In the genomic region with DNA sequence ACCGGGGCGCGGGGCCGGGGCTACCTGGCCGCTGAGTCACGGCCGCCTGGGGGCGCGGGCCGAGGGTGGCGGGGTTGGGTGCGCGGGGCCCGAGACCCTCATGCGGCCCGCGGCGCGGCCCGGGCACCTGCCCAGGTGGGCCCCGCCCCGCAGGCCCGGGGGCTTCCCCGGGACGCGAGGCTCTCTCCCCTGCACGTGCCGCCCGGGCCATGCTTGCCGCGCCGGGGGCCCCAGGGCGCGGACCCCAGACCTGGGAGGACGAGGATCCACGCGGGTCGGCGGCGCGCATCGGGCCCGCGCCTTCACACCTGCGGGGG, we compare ENCODE assay signal across 7 cellular contexts. TPM values are rescaled to one million over a fixed set of nuclear protein-coding genes. Genes with fewer than 3 reads are reported as not detected.
DNase-seq lines count a peak whose midpoint lies in the region; ATAC-seq and TF ChIP-seq lines count a peak whose summit lies in the region.

No MANE protein-coding gene starts in this region.

- H3K4me1 ChIP-seq in effector memory CD4-positive, alpha-beta T cell (ENCODE audit: control insufficient read depth, insufficient read depth, low read length, poor library complexity, severe bottlenecking) = peaks cover 28% of the 10 kb centered on the region
- H3K4me1 ChIP-seq in skeletal muscle tissue (ENCODE audit: control insufficient read depth in 3 of 3, insufficient read depth in 3 of 3, low read length in 3 of 3) = peaks cover 36 to 50% (median 46%) of the 10 kb centered on the region in 3 donors

- H3K27me3 ChIP-seq in effector memory CD4-positive, alpha-beta T cell (replicated peaks; ENCODE audit: control insufficient read depth, insufficient read depth, low read length, poor library complexity, severe bottlenecking) = no peaks in the 10 kb centered on the region
- no peaks in the 10 kb centered on the region for H3K27me3 ChIP-seq in skeletal muscle tissue (ENCODE audit: control insufficient read depth in 3 of 3, insufficient read depth in 3 of 3, low read length in 3 of 3)

- peaks cover 0 to 4% (median 0%) of the 10 kb centered on the region in 3 donors for H3K27me3 Mint-ChIP-seq in CD14-positive monocyte (ENCODE audit: low read depth in 3 of 3)

- H3K36me3 Mint-ChIP-seq in CD14-positive monocyte = peaks cover 0 to 11% of the 10 kb centered on the region in 2 donors

- H3K4me3 Mint-ChIP-seq in CD14-positive monocyte = no peak overlapping the region

- intact Hi-C loops in CD14-positive monocyte (cut with micrococcal nuclease) = loop anchor here in 1 of 2 donors (10.0 kb wide), 1 partner anchor 994 kb away; no protein-coding TSS in a partner anchor

- TF ChIP-seq CTCF in CD14-positive monocyte (IDR thresholded peaks at IDR 0.05) = no peak

- peak overlapping the region; percentile 85 for H3K27ac ChIP-seq in effector memory CD4-positive, alpha-beta T cell (ENCODE audit: insufficient read depth, low read length, poor library complexity, severe bottlenecking)
- peak overlapping the region; percentile 100 for H3K27ac ChIP-seq in skeletal muscle tissue (ENCODE audit: low read depth, low read length)

- DNase-seq in effector memory CD4-positive, alpha-beta T cell = peak in 2 of 3 donors; percentile 44 to 49
- DNase-seq in NCI-H345 (lab: John Stamatoyannopoulos, UW) (no peak), CD14-positive monocyte (ENCODE audit: low spot score) (no peak)

- H3K36me3 ChIP-seq in effector memory CD4-positive, alpha-beta T cell (ENCODE audit: control insufficient read depth, insufficient read depth, low read length) = no peaks in the 10 kb centered on the region
- H3K36me3 ChIP-seq in skeletal muscle tissue (ENCODE audit: control insufficient read depth in 3 of 3, insufficient read depth in 3 of 3, low read length in 3 of 3) = no peaks in the 10 kb centered on the region

- H3K4me1 Mint-ChIP-seq in CD14-positive monocyte = peaks cover 42% of the 10 kb centered on the region

- no peak overlapping the region for H3K27ac Mint-ChIP-seq in CD14-positive monocyte

- no peak overlapping the region for H3K4me3 ChIP-seq in effector memory CD4-positive, alpha-beta T cell (ENCODE audit: insufficient read depth, low read depth, low read length, poor library complexity, severe bottlenecking)
- peak overlapping the region in 2 of 3 donors; percentile 81 to 83 for H3K4me3 ChIP-seq in skeletal muscle tissue (ENCODE audit: low read length in 3 of 3)

- ATAC-seq in GM19035 (IDR thresholded peaks at IDR 0.05; ENCODE audit: unreplicated experiment) (peak; percentile 12), HG03432 (IDR thresholded peaks at IDR 0.05; ENCODE audit: unreplicated experiment) (peak; percentile 22), HG02763 (IDR thresholded peaks at IDR 0.05; ENCODE audit: unreplicated experiment) (no peak)

- no peaks in the 10 kb centered on the region for H3K9me3 ChIP-seq in effector memory CD4-positive, alpha-beta T cell (ENCODE audit: control insufficient read depth, low read length)
- no peaks in the 10 kb centered on the region for H3K9me3 ChIP-seq in skeletal muscle tissue (ENCODE audit: control insufficient read depth in 3 of 3, low read length in 3 of 3)

- peak overlapping the region in 2 of 3 donors; percentile 62 to 95 for H3K9ac ChIP-seq in skeletal muscle tissue (ENCODE audit: low read depth in 1 of 3, low read length in 3 of 3)

- no peaks in the 10 kb centered on the region for H3K9me3 Mint-ChIP-seq in CD14-positive monocyte

RNA-seq across cellular contexts. Expression of a gene that starts 0.4 kb away (rescaled TPM):
- total RNA-seq in skeletal muscle tissue = 6.8 TPM
- polyA plus RNA-seq in CD14-positive monocyte = under 1 TPM; 0.30 to 0.48 TPM

RNA-seq across cellular contexts. Expression of a gene that starts 25.1 kb away (rescaled TPM):
- not detected for total RNA-seq in skeletal muscle tissue
- polyA plus RNA-seq in CD14-positive monocyte = not detected

RNA-seq across cellular contexts. Expression of a gene that starts 26.7 kb away (rescaled TPM):
- total RNA-seq in skeletal muscle tissue = 16.7 TPM
- polyA plus RNA-seq in CD14-positive monocyte = 1 to 10 TPM; 5.5 to 7.3 TPM

RNA-seq across cellular contexts. Expression of a gene that starts 38.9 kb away (rescaled TPM):
- total RNA-seq in skeletal muscle tissue = 19.3 TPM
- 10 to 100 TPM; 34.5 to 38.8 TPM for polyA plus RNA-seq in CD14-positive monocyte

Comparison
In these comparisons a context has a peak if more than half of its experiments do, and no peak if none do; other contexts are left out.
1. DNase-seq: peak in effector memory CD4-positive, alpha-beta T cell (2 of 3); none in NCI-H345 (single experiment) and CD14-positive monocyte (single experiment).